ENCODE assay signal across 1 cellular context in the genomic region with DNA sequence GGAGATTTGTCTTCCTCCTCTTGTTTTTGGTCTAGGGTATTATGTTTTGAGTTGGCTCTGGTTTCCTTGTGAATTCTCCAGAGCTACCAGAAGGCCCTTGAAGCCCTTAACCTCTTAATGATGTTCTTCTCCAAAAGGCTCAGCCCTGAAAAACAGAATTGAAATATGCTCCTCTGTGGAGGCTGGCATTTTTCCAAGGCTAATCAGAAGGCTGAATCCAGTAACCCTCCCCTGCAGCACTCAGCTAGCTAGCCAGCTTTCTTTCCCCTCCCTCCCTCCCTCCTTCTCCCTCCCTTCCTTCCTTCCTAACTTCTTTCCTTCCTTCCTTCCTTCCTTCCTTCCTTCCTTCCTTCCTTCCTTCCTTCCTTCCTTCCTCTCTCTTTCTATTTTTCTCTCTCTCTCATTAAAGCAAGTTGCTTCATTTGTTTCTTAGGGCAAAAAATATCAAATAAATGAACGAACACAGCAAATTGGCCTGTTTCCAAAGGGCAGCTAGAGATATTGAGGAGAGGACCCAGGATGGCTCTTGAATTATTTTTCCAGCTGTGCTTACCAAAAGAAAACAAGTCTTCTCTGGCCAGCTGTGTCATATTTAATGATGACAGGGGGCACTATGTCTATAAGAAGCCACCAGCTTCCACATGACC.
TF ChIP-seq lines count a peak whose summit lies in the region.

No MANE protein-coding gene starts in this region.

TF ChIP-seq in HEK293, 187 proteins besides CTCF, POLR2A, EP300 and RAD21 (continued from another document and continues in another):
- no peak for TF ChIP-seq ZBTB11 (tag by site-specific recombination; conservative IDR thresholded peaks at IDR 0.05; ENCODE audit: low read depth)
- TF ChIP-seq ZNF19 (tag by site-specific recombination; IDR thresholded peaks at IDR 0.05; ENCODE audit: low read depth) = no peak
- TF ChIP-seq KLF9 (tag by site-specific recombination; IDR thresholded peaks at IDR 0.05; ENCODE audit: low read depth) = no peak
- TF ChIP-seq ZSCAN23 (tag by site-specific recombination; IDR thresholded peaks at IDR 0.05) = no peak
- no peak for TF ChIP-seq ZSCAN30 (tag by site-specific recombination; IDR thresholded peaks at IDR 0.05)
- TF ChIP-seq KLF8 (tag by site-specific recombination; IDR thresholded peaks at IDR 0.05) = no peak
- no peak for TF ChIP-seq ZNF704 (tag by site-specific recombination; IDR thresholded peaks at IDR 0.05)
- no peak for TF ChIP-seq ZNF510 (tag by site-specific recombination; IDR thresholded peaks at IDR 0.05; ENCODE audit: insufficient replicate concordance)
- peak; percentile 48 for TF ChIP-seq WT1 (tag by site-specific recombination; IDR thresholded peaks at IDR 0.05)
- TF ChIP-seq, protein P1, sequence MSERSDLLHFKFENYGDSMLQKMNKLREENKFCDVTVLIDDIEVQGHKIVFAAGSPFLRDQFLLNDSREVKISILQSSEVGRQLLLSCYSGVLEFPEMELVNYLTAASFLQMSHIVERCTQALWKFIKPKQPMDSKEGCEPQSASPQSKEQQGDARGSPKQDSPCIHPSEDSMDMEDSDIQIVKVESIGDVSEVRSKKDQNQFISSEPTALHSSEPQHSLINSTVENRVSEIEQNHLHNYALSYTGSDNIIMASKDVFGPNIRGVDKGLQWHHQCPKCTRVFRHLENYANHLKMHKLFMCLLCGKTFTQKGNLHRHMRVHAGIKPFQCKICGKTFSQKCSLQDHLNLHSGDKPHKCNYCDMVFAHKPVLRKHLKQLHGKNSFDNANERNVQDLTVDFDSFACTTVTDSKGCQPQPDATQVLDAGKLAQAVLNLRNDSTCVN (tag by site-specific recombination; optimal IDR thresholded peaks at IDR 0.05) = no peak
- no peak for TF ChIP-seq ZEB2 (tag by site-specific recombination; IDR thresholded peaks at IDR 0.05)
- no peak for TF ChIP-seq ZBTB17 (tag by site-specific recombination; IDR thresholded peaks at IDR 0.05)
- TF ChIP-seq ZNF776 (tag by site-specific recombination; IDR thresholded peaks at IDR 0.05; ENCODE audit: borderline replicate concordance) = no peak
- 0 out of 2 replicates have a peak, but pooled peaks have one; percentile 12 for TF ChIP-seq ZNF341 (tag by site-specific recombination; IDR thresholded peaks at IDR 0.05; ENCODE audit: low read depth)
- TF ChIP-seq SCRT2 (tag by site-specific recombination; IDR thresholded peaks at IDR 0.05) = no peak
- TF ChIP-seq ZNF391 (tag by site-specific recombination; IDR thresholded peaks at IDR 0.05; ENCODE audit: borderline replicate concordance, low read depth) = no peak
- peak; percentile 46; the same call in 1 of the 2 replicates for TF ChIP-seq ZNF335 (tag by site-specific recombination; conservative IDR thresholded peaks at IDR 0.05)
- no peak for TF ChIP-seq KLF16 (tag by site-specific recombination; IDR thresholded peaks at IDR 0.05)
- TF ChIP-seq, protein P2, sequence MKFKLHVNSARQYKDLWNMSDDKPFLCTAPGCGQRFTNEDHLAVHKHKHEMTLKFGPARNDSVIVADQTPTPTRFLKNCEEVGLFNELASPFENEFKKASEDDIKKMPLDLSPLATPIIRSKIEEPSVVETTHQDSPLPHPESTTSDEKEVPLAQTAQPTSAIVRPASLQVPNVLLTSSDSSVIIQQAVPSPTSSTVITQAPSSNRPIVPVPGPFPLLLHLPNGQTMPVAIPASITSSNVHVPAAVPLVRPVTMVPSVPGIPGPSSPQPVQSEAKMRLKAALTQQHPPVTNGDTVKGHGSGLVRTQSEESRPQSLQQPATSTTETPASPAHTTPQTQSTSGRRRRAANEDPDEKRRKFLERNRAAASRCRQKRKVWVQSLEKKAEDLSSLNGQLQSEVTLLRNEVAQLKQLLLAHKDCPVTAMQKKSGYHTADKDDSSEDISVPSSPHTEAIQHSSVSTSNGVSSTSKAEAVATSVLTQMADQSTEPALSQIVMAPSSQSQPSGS (tag by site-specific recombination; IDR thresholded peaks at IDR 0.05; ENCODE audit: low read depth) = no peak
- no peak for TF ChIP-seq ZFP41 (tag by site-specific recombination; IDR thresholded peaks at IDR 0.05; ENCODE audit: borderline replicate concordance)
- no peak for TF ChIP-seq ZNF473 (tag by site-specific recombination; IDR thresholded peaks at IDR 0.05)
- no peak for TF ChIP-seq ZNF416 (tag by site-specific recombination; IDR thresholded peaks at IDR 0.05)
- TF ChIP-seq ZBTB8A (tag by site-specific recombination; IDR thresholded peaks at IDR 0.05) = no peak
- TF ChIP-seq, protein P3, sequence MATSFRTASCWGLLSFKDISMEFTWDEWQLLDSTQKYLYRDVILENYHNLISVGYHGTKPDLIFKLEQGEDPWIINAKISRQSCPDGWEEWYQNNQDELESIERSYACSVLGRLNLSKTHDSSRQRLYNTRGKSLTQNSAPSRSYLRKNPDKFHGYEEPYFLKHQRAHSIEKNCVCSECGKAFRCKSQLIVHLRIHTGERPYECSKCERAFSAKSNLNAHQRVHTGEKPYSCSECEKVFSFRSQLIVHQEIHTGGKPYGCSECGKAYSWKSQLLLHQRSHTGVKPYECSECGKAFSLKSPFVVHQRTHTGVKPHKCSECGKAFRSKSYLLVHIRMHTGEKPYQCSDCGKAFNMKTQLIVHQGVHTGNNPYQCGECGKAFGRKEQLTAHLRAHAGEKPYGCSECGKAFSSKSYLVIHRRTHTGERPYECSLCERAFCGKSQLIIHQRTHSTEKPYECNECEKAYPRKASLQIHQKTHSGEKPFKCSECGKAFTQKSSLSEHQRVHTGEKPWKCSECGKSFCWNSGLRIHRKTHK (tag by site-specific recombination; IDR thresholded peaks at IDR 0.05) = no peak
- TF ChIP-seq ZNF621 (tag by site-specific recombination; IDR thresholded peaks at IDR 0.05) = no peak
- TF ChIP-seq ZNF280C (tag by site-specific recombination; IDR thresholded peaks at IDR 0.05) = no peak
- no peak for TF ChIP-seq ZNF138 (tag by site-specific recombination; IDR thresholded peaks at IDR 0.05; ENCODE audit: borderline replicate concordance)
- TF ChIP-seq, protein P4, sequence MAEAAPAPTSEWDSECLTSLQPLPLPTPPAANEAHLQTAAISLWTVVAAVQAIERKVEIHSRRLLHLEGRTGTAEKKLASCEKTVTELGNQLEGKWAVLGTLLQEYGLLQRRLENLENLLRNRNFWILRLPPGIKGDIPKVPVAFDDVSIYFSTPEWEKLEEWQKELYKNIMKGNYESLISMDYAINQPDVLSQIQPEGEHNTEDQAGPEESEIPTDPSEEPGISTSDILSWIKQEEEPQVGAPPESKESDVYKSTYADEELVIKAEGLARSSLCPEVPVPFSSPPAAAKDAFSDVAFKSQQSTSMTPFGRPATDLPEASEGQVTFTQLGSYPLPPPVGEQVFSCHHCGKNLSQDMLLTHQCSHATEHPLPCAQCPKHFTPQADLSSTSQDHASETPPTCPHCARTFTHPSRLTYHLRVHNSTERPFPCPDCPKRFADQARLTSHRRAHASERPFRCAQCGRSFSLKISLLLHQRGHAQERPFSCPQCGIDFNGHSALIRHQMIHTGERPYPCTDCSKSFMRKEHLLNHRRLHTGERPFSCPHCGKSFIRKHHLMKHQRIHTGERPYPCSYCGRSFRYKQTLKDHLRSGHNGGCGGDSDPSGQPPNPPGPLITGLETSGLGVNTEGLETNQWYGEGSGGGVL (tag by site-specific recombination; IDR thresholded peaks at IDR 0.05) = peak; percentile 64
- no peak for TF ChIP-seq ZNF155 (tag by site-specific recombination; IDR thresholded peaks at IDR 0.05)
- no peak for TF ChIP-seq ZNF132 (tag by site-specific recombination; IDR thresholded peaks at IDR 0.05; ENCODE audit: borderline replicate concordance)
- no peak for TF ChIP-seq ZBTB48 (tag by site-specific recombination; IDR thresholded peaks at IDR 0.05)
- no peak for TF ChIP-seq ZNF600 (tag by site-specific recombination; IDR thresholded peaks at IDR 0.05)
- no peak for TF ChIP-seq ZNF610 (tag by site-specific recombination; IDR thresholded peaks at IDR 0.05; ENCODE audit: borderline replicate concordance)
- TF ChIP-seq ZNF777 (tag by site-specific recombination; IDR thresholded peaks at IDR 0.05; ENCODE audit: borderline replicate concordance) = no peak
- TF ChIP-seq ZBTB10 (tag by site-specific recombination; IDR thresholded peaks at IDR 0.05) = no peak
- TF ChIP-seq ZNF366 (tag by site-specific recombination; conservative IDR thresholded peaks at IDR 0.05) = peak; percentile 77
- peak; percentile 20; the same call in 1 of the 2 replicates for TF ChIP-seq ZBTB20 (tag by site-specific recombination; IDR thresholded peaks at IDR 0.05)
- TF ChIP-seq ZNF16 (tag by site-specific recombination; IDR thresholded peaks at IDR 0.05; ENCODE audit: low read depth) = no peak
- 0 out of 2 replicates have a peak, but pooled peaks have one; percentile 25 for TF ChIP-seq PRDM6 (tag by site-specific recombination; IDR thresholded peaks at IDR 0.05)
- TF ChIP-seq SALL2 (tag by site-specific recombination; IDR thresholded peaks at IDR 0.05; ENCODE audit: borderline replicate concordance) = no peak
- TF ChIP-seq ZNF658 (tag by site-specific recombination; IDR thresholded peaks at IDR 0.05) = no peak
- no peak for TF ChIP-seq ZNF529 (tag by site-specific recombination; IDR thresholded peaks at IDR 0.05; ENCODE audit: insufficient replicate concordance)
- no peak for TF ChIP-seq BCL11A (tag by site-specific recombination; IDR thresholded peaks at IDR 0.05; ENCODE audit: low read depth)
